ENCODE assay signal across 25 cellular contexts in genomic region chr11:14584595-14584994, GRCh38. TPM values are rescaled to one million over a fixed set of nuclear protein-coding genes. Genes with fewer than 3 reads are reported as not detected.
DNase-seq lines count a peak whose midpoint lies in the region; ATAC-seq, FAIRE-seq and TF ChIP-seq lines count a peak whose summit lies in the region.
"Had no signal": no experiment of that assay in that cellular context is flagged by ENCODE, and none has a peak within 500 bp of the region (broad histone marks: within the 10 kb centered on the region; RNA-seq: fewer than 3 reads in every experiment).

No MANE protein-coding gene starts in this region.

- CTCF ChIA-PET in activated CD8-positive, alpha-beta T cell treated with anti-CD3 and anti-CD28 coated beads, Interleukin-2, amount 10 ng/mL, durations not matched to agents 7 days and 5 days (lab: Charles Lee) = interaction anchor here (1.3 kb wide), 1 partner anchor 53 kb away, joined by 4 read pairs; no protein-coding TSS in a partner anchor
- CTCF ChIA-PET in HepG2 (lab: Yijun Ruan, JAX; ENCODE audit: low intra/inter-chr PET ratio, low total read pairs) = no interaction called here

- intact Hi-C loops in cardiac septum (cut with DNase I) (no loop called here), HepG2 (cut with micrococcal nuclease; ENCODE audit: unreplicated experiment) (loop anchor here (5.0 kb wide), 1 partner anchor 33 kb away; no protein-coding TSS in a partner anchor)

- H3K4me3 ChIP-seq in cardiac muscle cell = no peak overlapping the region
- no peak overlapping the region for H3K4me3 ChIP-seq in HepG2 (replicated peaks in 1 of 3; ENCODE audit: insufficient read depth in 1 of 3, low read depth in 2 of 3, low read length in 3 of 3)
- H3K4me3 ChIP-seq: lower lobe of right lung, tibial nerve had no signal

- BruUV-seq in HepG2 (replicated peaks; lab: Mats Ljungman, UMichigan) = no TSS peak

- DNase-seq in cardiac muscle cell (ENCODE audit: low read depth in 1 of 2, low spot score in 1 of 2) (peak in 1 of 2 donors; percentile 26), cardiac septum (ENCODE audit: low spot score) (no peak), HepG2 (ENCODE audit: low spot score) (peak; percentile 88), type B pancreatic cell (ENCODE audit: extremely low spot score, unreplicated experiment) (no peak), GOT3 (lab: John Stamatoyannopoulos, UW) (no peak), NCI-H2171 treated with DMSO at 0.1 percent for 48 hours (lab: John Stamatoyannopoulos, UW) (no peak)
- DNase-seq in activated CD8-positive, alpha-beta T cell treated with anti-CD3 and anti-CD28 coated beads, Interleukin-2, amount 10 ng/mL, durations not matched to agents 7 days and 5 days = no peak
- DNase-seq in stimulated activated CD4-positive, alpha-beta T cell treated with anti-CD3 and anti-CD28 coated beads, Interleukin-1b, Interleukin-23, amount 100 ng/mL, for 48 hours = no peak
- DNase-seq: ACHN; activated CD4-positive, alpha-beta T cell treated with anti-CD3 and anti-CD28 coated beads for 1 hour; activated T-cell treated with anti-CD3 and anti-CD28 coated beads for 4 hours; effector CD4-positive, alpha-beta T cell; hypothalamus; lower lobe of right lung; MV-4-11; NCI-H2081 treated with DMSO at 0.1 percent for 48 hours; stimulated activated CD4-positive, alpha-beta T cell treated with anti-CD3 and anti-CD28 coated beads, Interleukin-4, amount 100 ng/mL, for 1 hour; stimulated activated CD8-positive, alpha-beta memory T cell treated with anti-CD3 and anti-CD28 coated beads, Interleukin-4, amount 100 ng/mL, for 48 hours had no signal

- POLR2A ChIA-PET in activated CD8-positive, alpha-beta T cell treated with anti-CD3 and anti-CD28 coated beads, Interleukin-2, amount 10 ng/mL, durations not matched to agents 7 days and 5 days (lab: Charles Lee) = interaction anchor here (0.7 kb wide), 1 partner anchor 22 kb away, joined by 3 read pairs; no protein-coding TSS in a partner anchor
- POLR2A ChIA-PET in HepG2 (lab: Yijun Ruan, JAX) = interaction anchor here (1.4 kb wide), 2 partner anchors 33 to 65 kb away, joined by 4 to 5 read pairs; partner anchors contain the start of gene PSMA1

- no peak for TF ChIP-seq RAD21 in HepG2 (CRISPR knock-in tag; IDR thresholded peaks at IDR 0.05)

- in situ Hi-C loops in HepG2 (cut with HindIII; ENCODE audit: extremely low pct_ligation_motif_present, low pct_unique_long_range_greater_than_20kb) = no loop called here

- no peaks in the 10 kb centered on the region for H3K79me2 ChIP-seq in HepG2 (ENCODE audit: insufficient read depth, low read length)

- peak overlapping the region; percentile 28; the same call in 1 of the 2 replicates for H3K9ac ChIP-seq in HepG2 (ENCODE audit: insufficient read depth, low read depth, low read length)

- FAIRE-seq in HepG2 (lab: Jason Lieb, UNC) = peak; percentile 79
- FAIRE-seq: D721Med, GM18507 had no signal

- no peaks in the 10 kb centered on the region for H4K20me1 ChIP-seq in HepG2 (ENCODE audit: insufficient read depth, low read length)

- 3% methylated on average over 2 of the region's 2 CpGs for WGBS in HepG2 (ENCODE audit: low lambda C conversion rate)

- TF ChIP-seq CTCF in cardiac muscle cell (IDR thresholded peaks at IDR 0.05; ENCODE audit: low read depth, low read length) (no peak), HepG2 (CRISPR knock-in tag; IDR thresholded peaks at IDR 0.05) (no peak), type B pancreatic cell (conservative IDR thresholded peaks at IDR 0.05) (no peak)

- H3K27me3 ChIP-seq in cardiac muscle cell (no peaks in the 10 kb centered on the region), HepG2 (ENCODE audit: control insufficient read depth in 1 of 2, insufficient read depth in 2 of 2, low read length in 2 of 2) (no peaks in the 10 kb centered on the region)
- H3K27me3 ChIP-seq: tibial nerve had no signal

- no peaks in the 10 kb centered on the region for H3K36me3 ChIP-seq in cardiac muscle cell
- no peaks in the 10 kb centered on the region for H3K36me3 ChIP-seq in HepG2 (replicated peaks in 1 of 2; ENCODE audit: control insufficient read depth in 1 of 2, insufficient read depth in 2 of 2, low read length in 2 of 2)
- H3K36me3 ChIP-seq: lower lobe of right lung, tibial nerve had no signal

- H3K4me2 ChIP-seq in HepG2 (ENCODE audit: low read depth, low read length) = peak overlapping the region; percentile 61; the same call in 1 of the 2 replicates

- H2AFZ ChIP-seq in HepG2 (ENCODE audit: low read length) = no peak overlapping the region

- peaks cover 14% of the 10 kb centered on the region for H3K9me3 Mint-ChIP-seq in activated CD8-positive, alpha-beta T cell treated with anti-CD3 and anti-CD28 coated beads, Interleukin-2, amount 10 ng/mL, durations not matched to agents 7 days and 5 days (ENCODE audit: insufficient read depth)
- no peaks in the 10 kb centered on the region for H3K9me3 Mint-ChIP-seq in type B pancreatic cell

- TF ChIP-seq POLR2A in HepG2 (IDR thresholded peaks at IDR 0.05; ENCODE audit: insufficient read depth in 1 of 2, low read depth in 2 of 2, low read length in 2 of 2) = no peak

- ATAC-seq in activated CD8-positive, alpha-beta T cell treated with anti-CD3 and anti-CD28 coated beads, Interleukin-2, amount 10 ng/mL, durations not matched to agents 7 days and 5 days = no peak
- ATAC-seq in HepG2 = peak; percentile 85
- ATAC-seq: activated naive CD4-positive, alpha-beta T cell treated with anti-CD3 and anti-CD28 coated beads, Interleukin-2, amount 50 U/mL, for 72 hours; lower lobe of right lung; sciatic nerve had no signal

- H3K4me1 ChIP-seq in cardiac muscle cell (ENCODE audit: low read depth) (peaks cover 13% of the 10 kb centered on the region), HepG2 (ENCODE audit: insufficient read depth, low read length) (peaks cover 39% of the 10 kb centered on the region)
- H3K4me1 ChIP-seq: tibial nerve had no signal

- H3K27ac Mint-ChIP-seq in activated CD8-positive, alpha-beta T cell treated with anti-CD3 and anti-CD28 coated beads, Interleukin-2, amount 10 ng/mL, durations not matched to agents 7 days and 5 days = peak overlapping the region; percentile 1
- peak overlapping the region; percentile 35 for H3K27ac Mint-ChIP-seq in type B pancreatic cell
- H3K27ac Mint-ChIP-seq: activated naive CD4-positive, alpha-beta T cell treated with anti-CD3 and anti-CD28 coated beads, Interleukin-2, amount 50 U/mL, for 72 hours; T-helper 2 cell treated with Interferon-gamma antibody and Interleukin-4, amounts not matched to agents 5 μg/mL and 100 μg/mL, for 36 hours had no signal

- H3K27me3 Mint-ChIP-seq in activated CD8-positive, alpha-beta T cell treated with anti-CD3 and anti-CD28 coated beads, Interleukin-2, amount 10 ng/mL, durations not matched to agents 7 days and 5 days (ENCODE audit: low read depth) = no peaks in the 10 kb centered on the region
- H3K27me3 Mint-ChIP-seq in type B pancreatic cell = no peaks in the 10 kb centered on the region

- peaks cover 23% of the 10 kb centered on the region for H3K4me1 Mint-ChIP-seq in activated CD8-positive, alpha-beta T cell treated with anti-CD3 and anti-CD28 coated beads, Interleukin-2, amount 10 ng/mL, durations not matched to agents 7 days and 5 days (ENCODE audit: low read depth)
- peaks cover 16% of the 10 kb centered on the region for H3K4me1 Mint-ChIP-seq in type B pancreatic cell (ENCODE audit: unreplicated experiment)

- H3K9me3 ChIP-seq in cardiac muscle cell (ENCODE audit: low read depth) (no peaks in the 10 kb centered on the region), HepG2 (ENCODE audit: low read length) (no peaks in the 10 kb centered on the region)
- H3K9me3 ChIP-seq: lower lobe of right lung, tibial nerve had no signal

- H3K36me3 Mint-ChIP-seq in activated CD8-positive, alpha-beta T cell treated with anti-CD3 and anti-CD28 coated beads, Interleukin-2, amount 10 ng/mL, durations not matched to agents 7 days and 5 days (ENCODE audit: low read depth) = peaks cover 68% of the 10 kb centered on the region
- H3K36me3 Mint-ChIP-seq in type B pancreatic cell = no peaks in the 10 kb centered on the region

- no peak overlapping the region for H3K4me3 Mint-ChIP-seq in activated CD8-positive, alpha-beta T cell treated with anti-CD3 and anti-CD28 coated beads, Interleukin-2, amount 10 ng/mL, durations not matched to agents 7 days and 5 days
- no peak overlapping the region for H3K4me3 Mint-ChIP-seq in type B pancreatic cell
- H3K4me3 Mint-ChIP-seq: T-helper 2 cell treated with Interferon-gamma antibody and Interleukin-4, amounts not matched to agents 5 μg/mL and 100 μg/mL, for 36 hours had no signal

- H3K27ac ChIP-seq in cardiac muscle cell (peak overlapping the region; percentile 52), HepG2 (ENCODE audit: extremely low read length, insufficient read depth, low read length) (peak overlapping the region; percentile 72)
- H3K27ac ChIP-seq: lower lobe of right lung had no signal

- TF ChIP-seq EP300 in HepG2 (IDR thresholded peaks at IDR 0.05; ENCODE audit: low read depth in 2 of 2, low read length in 2 of 2) (peak in 1 of 2 experiments; percentile 63; a peak in 2 of 4 replicates), HepG2 (CRISPR knock-in tag; IDR thresholded peaks at IDR 0.05; ENCODE audit: borderline replicate concordance) (peak; percentile 64; the same call in 1 of the 2 replicates)

RNA-seq across cellular contexts. Expression of gene PDE3B, which starts 59.0 kb away (rescaled TPM):
- total RNA-seq in cardiac muscle cell = 9.0 and 16.9 TPM in 2 replicates
- polyA plus RNA-seq in cardiac muscle cell = 6.4 and 8.3 TPM in 2 replicates
- total RNA-seq in cardiac septum = 8.7 TPM
- total RNA-seq in activated CD8-positive, alpha-beta T cell treated with anti-CD3 and anti-CD28 coated beads, Interleukin-2, amount 10 ng/mL, durations not matched to agents 7 days and 5 days = 10 to 100 TPM; 74.8 to 81.4 TPM
- 19.6 and 26.5 TPM in 2 replicates for total RNA-seq in HepG2 (2016; rRNA removed; fragmentation: Illumina TruSeq; extraction: Trizol)
- total RNA-seq in HepG2 (2016; cell fraction: cytosol; rRNA removed; fragmentation: Illumina TruSeq; extraction: Trizol; ENCODE audit: low read depth) = 9.1 and 9.7 TPM in 2 replicates
- total RNA-seq in HepG2 (2016; cell fraction: insoluble cytoplasmic fraction; rRNA removed; fragmentation: Illumina TruSeq; extraction: Trizol) = 18.7 and 26.8 TPM in 2 replicates
- total RNA-seq in HepG2 (2016; cell fraction: membrane; rRNA removed; fragmentation: Illumina TruSeq; extraction: Trizol) = 10.7 and 12.0 TPM in 2 replicates
- total RNA-seq in HepG2 (2016; cell fraction: nucleus; rRNA removed; fragmentation: Illumina TruSeq; extraction: Trizol) = 59.3 and 61.3 TPM in 2 replicates
- polyA plus RNA-seq in HepG2 (2011; rRNA removed) = 12.8 and 14.1 TPM in 2 replicates
- polyA plus RNA-seq in HepG2 (2011; cell fraction: cytosol; rRNA removed) = 5.2 and 7.0 TPM in 2 replicates
- 12.5 and 13.7 TPM in 2 replicates for polyA plus RNA-seq in HepG2 (2011; cell fraction: nucleus; rRNA removed)
- 13.9 and 22.3 TPM in 2 replicates for polyA plus RNA-seq in HepG2 (2012)
- polyA plus RNA-seq in HepG2 (2016; cell fraction: cytosol; fragmentation: Illumina TruSeq; extraction: Trizol; ENCODE audit: low read depth) = 0.80 and 0.88 TPM in 2 replicates
- polyA plus RNA-seq in HepG2 (2016; cell fraction: insoluble cytoplasmic fraction; fragmentation: Illumina TruSeq; extraction: Trizol; ENCODE audit: low read depth) = 12.6 and 13.1 TPM in 2 replicates
- polyA plus RNA-seq in HepG2 (2016; cell fraction: membrane; fragmentation: Illumina TruSeq; extraction: Trizol; ENCODE audit: low read depth) = 2.2 and 2.7 TPM in 2 replicates
- polyA plus RNA-seq in HepG2 (2016; cell fraction: nucleus; fragmentation: Illumina TruSeq; extraction: Trizol; ENCODE audit: insufficient read depth, low read depth) = 26.0 and 26.6 TPM in 2 replicates
- polyA minus RNA-seq in HepG2 (2011; rRNA and poly(A)+ RNA removed; ENCODE audit: low replicate concordance) = 27.0 and 31.4 TPM in 2 replicates
- polyA minus RNA-seq in HepG2 (2011; cell fraction: cytosol; rRNA and poly(A)+ RNA removed) = 29.8 and 43.1 TPM in 2 replicates
- polyA minus RNA-seq in HepG2 (2011; cell fraction: nucleus; rRNA and poly(A)+ RNA removed) = 106 and 119 TPM in 2 replicates
- 12.9 and 16.6 TPM in 2 replicates for total RNA-seq in type B pancreatic cell (ENCODE audit: low replicate concordance)
- total RNA-seq: RPMI7951 had no signal
